In the genomic region with DNA sequence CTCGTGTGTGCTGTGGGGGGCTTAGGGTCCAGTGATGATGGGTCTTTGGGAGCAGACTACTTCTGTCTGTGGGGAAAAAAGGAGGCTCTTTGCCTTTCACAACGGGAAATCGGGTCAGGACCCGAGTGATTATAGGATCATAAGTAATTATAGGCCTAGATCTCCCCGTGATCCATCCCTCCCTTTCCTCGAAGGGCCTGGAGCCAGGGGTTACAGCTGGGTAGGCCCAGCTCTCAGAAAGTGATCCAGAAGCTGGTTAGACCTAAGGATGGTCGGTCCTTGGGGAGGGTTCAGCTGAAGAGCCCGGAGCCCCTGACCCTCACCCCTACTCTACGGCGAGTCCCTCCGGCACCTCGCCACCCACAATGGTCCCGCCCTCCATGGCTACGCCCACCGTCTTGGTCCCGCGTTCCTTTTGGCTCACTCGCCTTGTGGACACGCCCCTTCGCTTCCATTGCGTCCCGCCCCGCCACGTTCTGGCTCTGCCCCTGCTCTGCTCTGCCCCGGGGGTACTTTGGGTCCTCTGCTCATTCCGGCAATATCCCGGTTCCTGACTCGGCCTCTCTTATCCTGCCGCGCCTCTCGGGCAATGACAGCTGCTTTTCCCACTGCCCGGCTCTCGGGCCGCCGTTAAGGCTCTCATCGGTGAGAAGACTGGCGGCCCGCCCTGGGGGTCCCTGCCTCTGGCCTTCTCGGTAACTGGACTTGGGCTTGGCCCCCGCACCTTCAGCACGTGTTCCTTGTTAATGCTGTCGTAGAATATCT, we compare ENCODE assay signal across 8 cellular contexts. TPM values are rescaled to one million over a fixed set of nuclear protein-coding genes. Genes with fewer than 3 reads are reported as not detected.
A peak's percentile ranks its signal among the peaks of the same experiment; 100 is the strongest.
DNase-seq lines count a peak whose midpoint lies in the region; ATAC-seq and TF ChIP-seq lines count a peak whose summit lies in the region.

No MANE protein-coding gene starts in this region.

- H3K4me3 Mint-ChIP-seq in activated T-helper 17 cell treated with anti-CD3 and anti-CD28 coated beads, Interleukin-2, amount 50 U/mL, for 72 hours: peak overlapping the region; percentile 89
- peak overlapping the region; percentile 87 for H3K4me3 Mint-ChIP-seq in nephron progenitor cell

- peak overlapping the region; percentile 50; the same call in 1 of the 2 replicates for H3K4me2 ChIP-seq in OCI-LY7 (ENCODE audit: low read length)

- no peaks in the 10 kb centered on the region for H3K36me3 ChIP-seq in OCI-LY7 (ENCODE audit: insufficient read depth, low read length)

- DNase-seq in NK-92 (lab: John Stamatoyannopoulos, UW; ENCODE audit: unreplicated experiment) (peak; percentile 8), OCI-LY7 (ENCODE audit: low spot score) (no peak), fibroblast of pulmonary artery (ENCODE audit: low read depth) (peak; percentile 61), nephron progenitor cell (peak; percentile 93)
- DNase-seq in NK-92 treated with Interleukin-12 subunit alpha and Interleukin-12 subunit beta, amount 100 ng/mL, for 24 hours (lab: John Stamatoyannopoulos, UW): no peak
- peak; percentile 83 for DNase-seq in stimulated activated naive CD4-positive, alpha-beta T cell treated with Interleukin-2 at 50 U/mL for 16 hours (lab: John Stamatoyannopoulos, UW)

- H3K4me3 ChIP-seq in OCI-LY7 (ENCODE audit: low read depth, low read length, poor library complexity, severe bottlenecking) (no peak overlapping the region), fibroblast of pulmonary artery (replicated peaks; ENCODE audit: low read depth, low read length) (peak overlapping the region; percentile 62)

- no peak for TF ChIP-seq CTCF in OCI-LY7 (conservative IDR thresholded peaks at IDR 0.05; ENCODE audit: low read length)
- TF ChIP-seq CTCF in fibroblast of pulmonary artery (IDR thresholded peaks at IDR 0.05; ENCODE audit: low read length, missing control alignments): no peak
- TF ChIP-seq CTCF in nephron progenitor cell (IDR thresholded peaks at IDR 0.05): no peak

- peak; percentile 64 for ATAC-seq in HG03066 (IDR thresholded peaks at IDR 0.05; ENCODE audit: low read depth, unreplicated experiment)
- peak; percentile 91 for ATAC-seq in activated T-helper 17 cell treated with anti-CD3 and anti-CD28 coated beads, Interleukin-2, amount 50 U/mL, for 72 hours (replicated peaks)

- no peaks in the 10 kb centered on the region for H3K4me1 ChIP-seq in OCI-LY7 (ENCODE audit: insufficient read depth, low read length, poor library complexity, severe bottlenecking)

- no peaks in the 10 kb centered on the region for H3K79me2 ChIP-seq in OCI-LY7 (ENCODE audit: insufficient read depth, low read depth, low read length)

- POLR2A ChIA-PET in OCI-LY7 (lab: Charles Lee): interaction anchor here (1.1 kb wide), 1 partner anchor 11 kb away, joined by 6 read pairs; no protein-coding TSS in a partner anchor

- BruUV-seq in OCI-LY7 (replicated peaks; lab: Mats Ljungman, UMichigan): no TSS peak

- no peaks in the 10 kb centered on the region for H3K9me3 ChIP-seq in OCI-LY7 (ENCODE audit: low read length)

- CTCF ChIA-PET in OCI-LY7 (lab: Charles Lee; ENCODE audit: unreplicated experiment): interaction anchor here (1.0 to 1.3 kb wide), 2 partner anchors 11 to 180 kb away, joined by 4 to 5 read pairs; no protein-coding TSS in a partner anchor

- peak overlapping the region; percentile 64 for H3K27ac Mint-ChIP-seq in activated T-helper 17 cell treated with anti-CD3 and anti-CD28 coated beads, Interleukin-2, amount 50 U/mL, for 72 hours
- no peak overlapping the region for H3K27ac Mint-ChIP-seq in nephron progenitor cell

- H3K36me3 Mint-ChIP-seq in activated T-helper 17 cell treated with anti-CD3 and anti-CD28 coated beads, Interleukin-2, amount 50 U/mL, for 72 hours (ENCODE audit: low read depth): no peaks in the 10 kb centered on the region
- H3K36me3 Mint-ChIP-seq in nephron progenitor cell (ENCODE audit: low read depth): no peaks in the 10 kb centered on the region

- peaks cover 4% of the 10 kb centered on the region for H3K4me1 Mint-ChIP-seq in activated T-helper 17 cell treated with anti-CD3 and anti-CD28 coated beads, Interleukin-2, amount 50 U/mL, for 72 hours
- peaks cover 48% of the 10 kb centered on the region for H3K4me1 Mint-ChIP-seq in nephron progenitor cell

- no peaks in the 10 kb centered on the region for H4K20me1 ChIP-seq in OCI-LY7 (ENCODE audit: insufficient read depth, low read length)

- H3K9me2 ChIP-seq in OCI-LY7 (ENCODE audit: insufficient read depth, low read length): no peaks in the 10 kb centered on the region

- H3K9me3 Mint-ChIP-seq in activated T-helper 17 cell treated with anti-CD3 and anti-CD28 coated beads, Interleukin-2, amount 50 U/mL, for 72 hours: no peaks in the 10 kb centered on the region
- H3K9me3 Mint-ChIP-seq in nephron progenitor cell: no peaks in the 10 kb centered on the region

- H3K27me3 Mint-ChIP-seq in activated T-helper 17 cell treated with anti-CD3 and anti-CD28 coated beads, Interleukin-2, amount 50 U/mL, for 72 hours: no peaks in the 10 kb centered on the region
- H3K27me3 Mint-ChIP-seq in nephron progenitor cell (ENCODE audit: low read depth, poor library complexity): peaks cover 40% of the 10 kb centered on the region

- H3K27ac ChIP-seq in OCI-LY7 (ENCODE audit: low read depth, low read length, poor library complexity, severe bottlenecking): no peak overlapping the region

- peak overlapping the region; percentile 66 for H2AFZ ChIP-seq in OCI-LY7 (ENCODE audit: low read length)

- intact Hi-C loops in OCI-LY7 (cut with micrococcal nuclease; ENCODE audit: unreplicated experiment): no loop called here

RNA-seq across cellular contexts. Expression of a gene that starts 5.0 kb away (rescaled TPM):
- total RNA-seq in OCI-LY7 (2014; rRNA removed; shearing (Covaris generic)): not detected in 2 replicates
- not detected in 2 replicates for total RNA-seq in OCI-LY7 (2022)
- 1 to 10 TPM in 1 of 2 donors, not detected in 1; 1.4 TPM for total RNA-seq in activated T-helper 17 cell treated with anti-CD3 and anti-CD28 coated beads, Interleukin-2, amount 50 U/mL, for 72 hours

RNA-seq across cellular contexts. Expression of a gene that starts 22.4 kb away (rescaled TPM):
- total RNA-seq in OCI-LY7 (2014; rRNA removed; shearing (Covaris generic)): 0.39 and 0.92 TPM in 2 replicates
- total RNA-seq in OCI-LY7 (2022): 1.2 and 2.7 TPM in 2 replicates
- under 1 TPM; 0.24 to 0.40 TPM for total RNA-seq in activated T-helper 17 cell treated with anti-CD3 and anti-CD28 coated beads, Interleukin-2, amount 50 U/mL, for 72 hours

Comparison
In these comparisons a context has a peak if more than half of its experiments do, and no peak if none do; other contexts are left out.
1. DNase-seq: peak in NK-92 (single experiment), fibroblast of pulmonary artery (single experiment), nephron progenitor cell (single experiment) and stimulated activated naive CD4-positive, alpha-beta T cell treated with Interleukin-2 at 50 U/mL for 16 hours (single experiment); none in NK-92 treated with Interleukin-12 subunit alpha and Interleukin-12 subunit beta, amount 100 ng/mL, for 24 hours (single experiment) and OCI-LY7 (single experiment).